17 cellular contexts compared by ENCODE assay signal in the genomic region with DNA sequence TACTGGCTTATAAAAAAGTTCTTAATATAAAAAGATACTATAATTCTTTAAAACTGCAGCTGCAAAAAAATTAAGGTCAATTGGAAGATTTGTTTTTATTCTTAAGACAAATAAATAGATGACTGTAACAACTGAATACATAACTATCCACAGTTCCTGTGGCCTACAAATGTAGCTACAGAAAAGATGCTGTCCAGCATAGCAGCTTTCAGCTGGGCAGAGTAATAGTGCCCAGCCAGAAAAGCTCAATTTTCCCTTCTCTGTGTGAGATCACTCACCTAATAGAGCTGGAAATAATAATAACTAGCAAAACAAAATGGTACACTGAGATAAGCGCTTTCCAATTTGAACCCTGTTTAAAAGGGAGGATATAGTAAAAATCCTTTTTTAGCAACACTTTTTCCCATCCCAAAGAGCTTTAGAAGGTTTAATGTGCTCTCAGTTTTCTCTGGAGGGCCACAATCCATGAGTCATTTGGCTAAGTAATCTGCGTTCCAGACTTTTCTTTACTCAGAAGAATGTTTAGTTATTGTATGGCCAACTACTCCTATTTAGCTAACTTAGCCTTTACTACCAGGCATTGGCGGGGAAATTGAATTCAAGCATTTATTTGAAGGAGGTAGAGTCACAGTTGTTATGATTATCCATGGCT.
DNase-seq lines count a peak whose midpoint lies in the region; ATAC-seq, FAIRE-seq and TF ChIP-seq lines count a peak whose summit lies in the region.
"Had no signal": no experiment of that assay in that cellular context is flagged by ENCODE, and none has a peak within 500 bp of the region (broad histone marks: within the 10 kb centered on the region; RNA-seq: fewer than 3 reads in every experiment).

No MANE protein-coding gene starts in this region.

- no peak overlapping the region for H4K8ac ChIP-seq in IMR-90 (ENCODE audit: low read depth in 2 of 2, low read length in 2 of 2)

- H3K18ac ChIP-seq in IMR-90 (ENCODE audit: low read depth, low read length): no peak overlapping the region

- no peak overlapping the region for H2BK120ac ChIP-seq in IMR-90 (ENCODE audit: low read depth, low read length)

- ATAC-seq in IMR-90 (ENCODE audit: low read depth): peak; percentile 91
- ATAC-seq in K562: no peak
- ATAC-seq: Right ventricle myocardium inferior had no signal

- H2AFZ ChIP-seq in IMR-90 (replicated peaks; ENCODE audit: low read length, poor library complexity) (no peak overlapping the region), K562 (ENCODE audit: low read depth, low read length) (peak overlapping the region; percentile 28; the same call in 1 of the 2 replicates), mammary epithelial cell (ENCODE audit: low read depth, low read length) (no peak overlapping the region)

- H3K9ac ChIP-seq in IMR-90 (ENCODE audit: low read depth, low read length) (no peak overlapping the region), K562 (ENCODE audit: insufficient read depth in 1 of 2, low read depth in 2 of 2, low read length in 2 of 2) (no peak overlapping the region), mammary epithelial cell (ENCODE audit: insufficient read depth, low read length) (no peak overlapping the region)

- H3K79me2 ChIP-seq in K562 (ENCODE audit: control insufficient read depth, insufficient read depth, low read length) (no peaks in the 10 kb centered on the region), mammary epithelial cell (ENCODE audit: insufficient read depth, low read length) (no peaks in the 10 kb centered on the region)

- TF ChIP-seq POLR2A in IMR-90 (IDR thresholded peaks at IDR 0.05; ENCODE audit: low read depth, low read length) (no peak), K562 (conservative IDR thresholded peaks at IDR 0.05) (no peak)

- intact Hi-C loops in IMR-90 (cut with micrococcal nuclease) (loop anchor here (2.0 to 5.0 kb wide), 2 partner anchors 113 to 160 kb away; no protein-coding TSS in a partner anchor), K562 (cut with micrococcal nuclease) (loop anchor here (1.0 kb wide), 1 partner anchor 161 kb away; no protein-coding TSS in a partner anchor), mammary epithelial cell (cut with micrococcal nuclease) (loop anchor here (1.0 to 10.0 kb wide), 2 partner anchors 161 to 436 kb away; no protein-coding TSS in a partner anchor)

- FAIRE-seq in K562 (lab: Jason Lieb, UNC): no peak
- FAIRE-seq: bronchial epithelial cell, D721Med had no signal

- H2BK5ac ChIP-seq in IMR-90 (ENCODE audit: low read depth, low read length, poor library complexity, severe bottlenecking): peak overlapping the region; percentile 37

- H3K9me3 ChIP-seq in IMR-90 (ENCODE audit: control insufficient read depth, insufficient read depth, low read length): no peaks in the 10 kb centered on the region
- H3K9me3 ChIP-seq in K562 (replicated peaks; ENCODE audit: control insufficient read depth, insufficient read depth, low read depth, low read length): 0 out of 2 replicates have a peak, but pooled peaks cover 1% of the 10 kb centered on the region
- H3K9me3 ChIP-seq in mammary epithelial cell (replicated peaks; ENCODE audit: insufficient read depth, low read length): no peaks in the 10 kb centered on the region
- H3K9me3 ChIP-seq: esophagus squamous epithelium, thoracic aorta, uterus had no signal

- H4K20me1 ChIP-seq in IMR-90 (ENCODE audit: insufficient read depth, low read length): no peaks in the 10 kb centered on the region
- no peaks in the 10 kb centered on the region for H4K20me1 ChIP-seq in K562 (replicated peaks; ENCODE audit: control insufficient read depth, insufficient read depth, low read length)
- H4K20me1 ChIP-seq in mammary epithelial cell (ENCODE audit: insufficient read depth, low read length): no peaks in the 10 kb centered on the region

- dilution Hi-C loops in IMR-90 (cut with HindIII; ENCODE audit: low sequenced_read_pairs, unreplicated experiment) (no loop called here), mammary epithelial cell (cut with HindIII; ENCODE audit: low sequenced_read_pairs) (no loop called here)

- H2AK5ac ChIP-seq in IMR-90 (ENCODE audit: low read depth, low read length): no peak overlapping the region

- H3K4me1 ChIP-seq in IMR-90 (ENCODE audit: control insufficient read depth, insufficient read depth, low read length) (0 out of 2 replicates have a peak, but pooled peaks cover 2% of the 10 kb centered on the region), K562 (replicated peaks in 1 of 2; ENCODE audit: control insufficient read depth in 2 of 2, insufficient read depth in 2 of 2, low read length in 2 of 2) (no peaks in the 10 kb centered on the region), mammary epithelial cell (ENCODE audit: insufficient read depth, low read length) (peaks cover 10% of the 10 kb centered on the region)
- H3K4me1 ChIP-seq: esophagus squamous epithelium, uterus had no signal

- CTCF ChIA-PET in IMR-90 (lab: Yijun Ruan, JAX) (interaction anchor here (0.6 to 1.7 kb wide), 8 partner anchors 14 to 522 kb away, joined by 3 to 9 read pairs (median 3); no protein-coding TSS in a partner anchor), K562 (lab: Yijun Ruan, JAX; ENCODE audit: low intra/inter-chr PET ratio) (no interaction called here), mammary epithelial cell (lab: Charles Lee; ENCODE audit: low non-redundant PET) (interaction anchor here (1.6 kb wide), 1 partner anchor 161 kb away, joined by 11 read pairs; no protein-coding TSS in a partner anchor)

- H3K36me3 ChIP-seq in IMR-90 (ENCODE audit: control insufficient read depth, insufficient read depth, low read length): no peaks in the 10 kb centered on the region
- no peaks in the 10 kb centered on the region for H3K36me3 ChIP-seq in K562 (ENCODE audit: control insufficient read depth, insufficient read depth, low read length)
- no peaks in the 10 kb centered on the region for H3K36me3 ChIP-seq in mammary epithelial cell (ENCODE audit: insufficient read depth, low read length)
- H3K36me3 ChIP-seq: esophagus squamous epithelium, thoracic aorta, uterus had no signal

- POLR2A ChIA-PET in IMR-90 (lab: Charles Lee; ENCODE audit: unreplicated experiment): interaction anchor here (0.5 kb wide), 1 partner anchor 34 kb away, joined by 3 read pairs; no protein-coding TSS in a partner anchor
- POLR2A ChIA-PET in K562 (lab: Yijun Ruan, JAX): interaction anchor here (1.1 to 1.2 kb wide), 2 partner anchors 10 to 96 kb away, joined by 3 to 4 read pairs; no protein-coding TSS in a partner anchor

- H3K14ac ChIP-seq in IMR-90 (replicated peaks; ENCODE audit: low read depth, low read length): no peak overlapping the region

- TF ChIP-seq CTCF in IMR-90 (conservative IDR thresholded peaks at IDR 0.05; ENCODE audit: low read depth, low read length) (no peak), K562 (IDR thresholded peaks at IDR 0.05 in 2 of 3, conservative IDR thresholded peaks at IDR 0.05 in 1 of 3; ENCODE audit: insufficient read depth in 2 of 3, low read depth in 1 of 3, low read length in 3 of 3) (no peak), mammary epithelial cell (conservative IDR thresholded peaks at IDR 0.05 in 1 of 2, IDR thresholded peaks at IDR 0.05 in 1 of 2; ENCODE audit: extremely low read depth in 1 of 2, insufficient read depth in 1 of 2, low read depth in 1 of 2, low read length in 2 of 2) (no peak), coronary artery (IDR thresholded peaks at IDR 0.05) (no peak)

- H3K27me3 ChIP-seq in IMR-90 (ENCODE audit: control insufficient read depth, insufficient read depth, low read length) (no peaks in the 10 kb centered on the region), K562 (ENCODE audit: control insufficient read depth in 2 of 2, insufficient read depth in 2 of 2, low read length in 2 of 2) (no peaks in the 10 kb centered on the region), mammary epithelial cell (ENCODE audit: insufficient read depth, low read length) (no peaks in the 10 kb centered on the region)
- H3K27me3 ChIP-seq: esophagus squamous epithelium, uterus had no signal

- TF ChIP-seq RAD21 in IMR-90 (IDR thresholded peaks at IDR 0.05; ENCODE audit: low read length): no peak
- no peak for TF ChIP-seq RAD21 in K562 (CRISPR knock-in tag; conservative IDR thresholded peaks at IDR 0.05 in 1 of 2, IDR thresholded peaks at IDR 0.05 in 1 of 2)

- no CpG with 5 or more reads among the region's 3 CpGs for WGBS in IMR-90 (ENCODE audit: extremely low coverage in 2 of 2, insufficient read length in 1 of 2), 2 experiments
- WGBS in K562 (ENCODE audit: insufficient coverage, low coverage, missing lambda C conversion rate): 53% methylated on average over 3 of the region's 3 CpGs
- WGBS in mammary epithelial cell (ENCODE audit: low coverage, missing lambda C conversion rate): 96% methylated on average over 3 of the region's 3 CpGs

- no peak overlapping the region for H2BK15ac ChIP-seq in IMR-90 (ENCODE audit: low read depth, low read length)

- H3K4me2 ChIP-seq in IMR-90 (ENCODE audit: low read depth, low read length): no peak overlapping the region; the same call in 1 of the 2 replicates
- no peak overlapping the region for H3K4me2 ChIP-seq in K562 (ENCODE audit: insufficient read depth, low read length)
- no peak overlapping the region for H3K4me2 ChIP-seq in mammary epithelial cell (ENCODE audit: insufficient read depth, low read depth, low read length)

- H3K9me1 ChIP-seq in IMR-90 (ENCODE audit: insufficient read depth, low read length): no peaks in the 10 kb centered on the region
- H3K9me1 ChIP-seq in K562 (ENCODE audit: control insufficient read depth, insufficient read depth, low read length): no peaks in the 10 kb centered on the region

- H3K56ac ChIP-seq in IMR-90 (ENCODE audit: extremely low read depth, insufficient read depth, low read length): no peak overlapping the region

- in situ Hi-C loops in IMR-90 (cut with MboI; ENCODE audit: low sequenced_read_pairs) (no loop called here), K562 (cut with MboI) (no loop called here), mammary epithelial cell (cut with MboI; ENCODE audit: low sequenced_read_pairs in 2 of 2) (no loop called here)

- H3K23ac ChIP-seq in IMR-90 (ENCODE audit: low read depth, low read length): no peak overlapping the region

- H4K91ac ChIP-seq in IMR-90 (ENCODE audit: insufficient read depth, low read depth, low read length): no peak overlapping the region

- TF ChIP-seq EP300 in K562 (IDR thresholded peaks at IDR 0.05; ENCODE audit: low read length): no peak

- BruUV-seq in IMR-90 (replicated peaks; lab: Mats Ljungman, UMichigan) (no TSS peak), K562 (replicated peaks; lab: Mats Ljungman, UMichigan) (no TSS peak), mammary epithelial cell (replicated peaks; lab: Mats Ljungman, UMichigan) (no TSS peak)

- H3K27ac ChIP-seq in IMR-90 (ENCODE audit: insufficient read depth, low read length) (no peak overlapping the region), K562 (ENCODE audit: extremely low read depth, low read depth, low read length) (no peak overlapping the region), mammary epithelial cell (ENCODE audit: insufficient read depth, low read depth, low read length) (no peak overlapping the region), coronary artery (no peak overlapping the region)
- H3K27ac ChIP-seq: esophagus squamous epithelium, thoracic aorta, uterus had no signal

- no peak overlapping the region for H2BK20ac ChIP-seq in IMR-90 (ENCODE audit: low read depth, low read length)

- no peak overlapping the region for H4K5ac ChIP-seq in IMR-90 (ENCODE audit: low read depth, low read length)

- no peak overlapping the region for H3K4ac ChIP-seq in IMR-90 (ENCODE audit: low read depth, low read length)

- no peak overlapping the region for H2AK9ac ChIP-seq in IMR-90 (replicated peaks; ENCODE audit: low read depth, low read length, poor library complexity)

- peak; percentile 20 for DNase-seq in AG20443 (ENCODE audit: low spot score)
- DNase-seq in IMR-90: peak; percentile 74
- DNase-seq in K562 (ENCODE audit: extremely low read depth in 1 of 4, low spot score in 3 of 4): no peak
- peak; percentile 72 for DNase-seq in iris pigment epithelial cell (ENCODE audit: low read depth)
- no peak for DNase-seq in mammary epithelial cell
- no peak for DNase-seq in activated effector memory CD4-positive, alpha-beta T cell treated with Interleukin-2 at 50 U/mL for 16 hours
- DNase-seq in NOMO-1 treated with dmso at 0.1 percent for 144 hours (lab: John Stamatoyannopoulos, UW; ENCODE audit: unreplicated experiment): no peak
- no peak for DNase-seq in coronary artery (ENCODE audit: low spot score)
- DNase-seq: esophagus squamous epithelium, NCI-H2081, NCI-H226, occipital lobe had no signal

- H3K79me1 ChIP-seq in IMR-90 (ENCODE audit: low read depth in 1 of 2, low read length in 2 of 2): no peaks in the 10 kb centered on the region

- H3K4me3 ChIP-seq in IMR-90 (ENCODE audit: insufficient read depth, low read depth, low read length): no peak overlapping the region
- no peak overlapping the region for H3K4me3 ChIP-seq in K562
- H3K4me3 ChIP-seq in mammary epithelial cell (replicated peaks in 1 of 3; ENCODE audit: insufficient read depth in 1 of 3, low read depth in 2 of 3, low read length in 3 of 3): no peak overlapping the region
- no peak overlapping the region for H3K4me3 ChIP-seq in coronary artery
- H3K4me3 ChIP-seq: esophagus squamous epithelium, thoracic aorta, uterus had no signal

Comparison
In these comparisons a context has a peak if more than half of its experiments do, and no peak if none do; other contexts are left out.
1. DNase-seq: peak in AG20443 (single experiment), IMR-90 (single experiment) and iris pigment epithelial cell (single experiment); none in K562 (0 of 4), mammary epithelial cell (single experiment), activated effector memory CD4-positive, alpha-beta T cell treated with Interleukin-2 at 50 U/mL for 16 hours (single experiment), NOMO-1 treated with dmso at 0.1 percent for 144 hours (single experiment) and coronary artery (single experiment).